6 cellular contexts compared by ENCODE assay signal in the genomic region with DNA sequence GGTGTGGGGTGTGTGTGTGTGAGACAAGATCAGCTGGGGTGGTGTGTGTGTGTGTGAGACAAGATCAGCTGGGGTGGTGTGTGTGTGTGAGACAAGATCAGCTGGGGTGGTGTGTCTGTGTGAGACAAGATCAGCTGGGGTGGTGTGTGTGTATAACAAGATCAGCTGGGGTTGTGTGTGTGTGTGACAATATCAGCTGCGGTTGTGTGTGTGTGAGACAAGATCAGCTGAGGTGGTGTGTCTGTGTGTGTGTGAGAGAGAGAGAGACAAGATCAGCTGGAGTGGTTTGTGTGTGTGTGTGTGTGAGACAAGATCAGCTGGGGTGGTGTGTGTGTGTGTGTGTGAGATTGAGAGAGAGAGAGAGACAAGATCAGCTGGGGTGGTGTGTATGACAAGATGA. TPM values are rescaled to one million over a fixed set of nuclear protein-coding genes. Genes with fewer than 3 reads are reported as not detected.
DNase-seq lines count a peak whose midpoint lies in the region; ATAC-seq, FAIRE-seq and TF ChIP-seq lines count a peak whose summit lies in the region.
"Not testable (repeated sequence)": the region's sequence is repeated elsewhere in the genome, so short reads cannot be mapped to it uniquely, and the experiment has no call there.

No MANE protein-coding gene starts in this region.

- H3K4ac ChIP-seq in H1 (replicated peaks; ENCODE audit: insufficient read length, low read depth, low read length) = not testable (repeated sequence)

- not testable (repeated sequence) for TF ChIP-seq EP300 in H1 (IDR thresholded peaks at IDR 0.05; ENCODE audit: borderline replicate concordance in 1 of 2, low read depth in 2 of 2, low read length in 2 of 2); HepG2 (IDR thresholded peaks at IDR 0.05; ENCODE audit: low read depth in 2 of 2, low read length in 2 of 2); HepG2 (CRISPR knock-in tag; IDR thresholded peaks at IDR 0.05; ENCODE audit: borderline replicate concordance)

- not testable (repeated sequence) for H3K4me3 ChIP-seq in H1 (ENCODE audit: extremely low read depth in 1 of 4, insufficient read depth in 2 of 4, low read depth in 3 of 4, low read length in 4 of 4); HepG2 (replicated peaks in 1 of 3; ENCODE audit: insufficient read depth in 1 of 3, low read depth in 2 of 3, low read length in 3 of 3); neutrophil (ENCODE audit: low read depth in 1 of 2, low read length in 1 of 2); skeletal muscle tissue (ENCODE audit: low read length in 3 of 3)

- not testable (repeated sequence) for H2BK15ac ChIP-seq in H1 (ENCODE audit: low read length)

- H3K14ac ChIP-seq in H1 (ENCODE audit: insufficient read length) = not testable (repeated sequence)

- H3K27me3 ChIP-seq in H1 (replicated peaks in 1 of 4; ENCODE audit: control insufficient read depth in 3 of 4, extremely low read depth in 1 of 4, insufficient read depth in 3 of 4, low read length in 3 of 4); HepG2 (ENCODE audit: control insufficient read depth in 1 of 2, insufficient read depth in 2 of 2, low read length in 2 of 2); neutrophil; skeletal muscle tissue (ENCODE audit: control insufficient read depth in 3 of 3, insufficient read depth in 3 of 3, low read length in 3 of 3): not testable (repeated sequence)

- not testable (repeated sequence) for H4K20me1 ChIP-seq in H1 (replicated peaks in 1 of 2; ENCODE audit: control insufficient read depth in 1 of 2, insufficient read depth in 2 of 2, low read length in 2 of 2); HepG2 (ENCODE audit: insufficient read depth, low read length)

- H2BK5ac ChIP-seq in H1 (ENCODE audit: low read depth, low read length) = not testable (repeated sequence)

- not testable (repeated sequence) for FAIRE-seq in H1 (lab: Jason Lieb, UNC); HepG2 (lab: Jason Lieb, UNC)
- FAIRE-seq in urothelium cell line (lab: Jason Lieb, UNC) = peak; percentile 67

- CTCF ChIA-PET in H1 (lab: Charles Lee; ENCODE audit: partially characterized antibody) = interaction anchor here (0.7 to 2.6 kb wide), 8 partner anchors 9 to 413 kb away, joined by 3 to 11 read pairs (median 5); no protein-coding TSS in a partner anchor
- CTCF ChIA-PET in HepG2 (lab: Yijun Ruan, JAX; ENCODE audit: low intra/inter-chr PET ratio, low total read pairs) = not testable (repeated sequence)

- in situ Hi-C loops in HepG2 (cut with HindIII; ENCODE audit: extremely low pct_ligation_motif_present, low pct_unique_long_range_greater_than_20kb) = not testable (repeated sequence)

- H2AK5ac ChIP-seq in H1 (ENCODE audit: low read depth, low read length) = not testable (repeated sequence)

- not testable (repeated sequence) for H3K18ac ChIP-seq in H1 (ENCODE audit: extremely low read depth, low read length)

- not testable (repeated sequence) for TF ChIP-seq CTCF in H1 (IDR thresholded peaks at IDR 0.05; ENCODE audit: control extremely low read depth in 1 of 3, insufficient read depth in 1 of 3, low read depth in 1 of 3, low read length in 3 of 3); HepG2 (CRISPR knock-in tag; IDR thresholded peaks at IDR 0.05); neutrophil (IDR thresholded peaks at IDR 0.05)

- not testable (repeated sequence) for H4K8ac ChIP-seq in H1 (ENCODE audit: extremely low read depth, insufficient read depth, low read length)

- not testable (repeated sequence) for H3K4me2 ChIP-seq in H1 (ENCODE audit: insufficient read depth in 1 of 2, low read depth in 2 of 2, low read length in 2 of 2); HepG2 (ENCODE audit: low read depth, low read length)

- not testable (repeated sequence) for H2BK120ac ChIP-seq in H1 (replicated peaks; ENCODE audit: low read depth, low read length)

- DNase-seq in CMK (ENCODE audit: low read depth) = peak; percentile 80
- not testable (repeated sequence) for DNase-seq in H1 (ENCODE audit: low read depth in 1 of 2, low spot score in 2 of 2); HepG2 (ENCODE audit: low spot score); urothelium cell line (ENCODE audit: low spot score)

- TF ChIP-seq POLR2A in H1 (IDR thresholded peaks at IDR 0.05; ENCODE audit: control extremely low read depth in 1 of 2, low read depth in 2 of 2, low read length in 2 of 2); HepG2 (IDR thresholded peaks at IDR 0.05; ENCODE audit: insufficient read depth in 1 of 2, low read depth in 2 of 2, low read length in 2 of 2): not testable (repeated sequence)

- POLR2A ChIA-PET in H1 (lab: Charles Lee; ENCODE audit: partially characterized antibody) = interaction anchor here (0.7 to 0.8 kb wide), 2 partner anchors 14 to 63 kb away, joined by 3 read pairs; no protein-coding TSS in a partner anchor
- POLR2A ChIA-PET in HepG2 (lab: Yijun Ruan, JAX) = interaction anchor here (1.1 kb wide), 1 partner anchor 42 kb away, joined by 5 read pairs; a partner anchor contains a TSS

- not testable (repeated sequence) for H2BK20ac ChIP-seq in H1 (ENCODE audit: low read length)

- H3K79me2 ChIP-seq in H1 (ENCODE audit: control insufficient read depth in 1 of 2, insufficient read depth in 2 of 2, low read length in 2 of 2); HepG2 (ENCODE audit: insufficient read depth, low read length): not testable (repeated sequence)

- not testable (repeated sequence) for H4K5ac ChIP-seq in H1 (ENCODE audit: insufficient read length, low read depth, low read length)

- not testable (repeated sequence) for H4K91ac ChIP-seq in H1 (replicated peaks; ENCODE audit: insufficient read length, low read length)

- not testable (repeated sequence) for H3K4me1 ChIP-seq in H1 (replicated peaks in 1 of 4; ENCODE audit: control insufficient read depth in 3 of 4, insufficient read depth in 4 of 4, low read length in 3 of 4); skeletal muscle tissue (ENCODE audit: control insufficient read depth in 3 of 3, insufficient read depth in 3 of 3, low read length in 3 of 3)
- peaks cover 75% of the 10 kb centered on the region for H3K4me1 ChIP-seq in HepG2 (ENCODE audit: insufficient read depth, low read length)
- peaks cover 65 to 69% of the 10 kb centered on the region in 2 experiments for H3K4me1 ChIP-seq in neutrophil (ENCODE audit: control insufficient read depth in 1 of 2, insufficient read depth in 1 of 2, low read depth in 1 of 2, low read length in 1 of 2)

- 86% methylated on average over 1 of the region's 1 CpG; no CpG with 5 or more reads in 1 of the 2 experiments for WGBS in H1 (ENCODE audit: extremely low coverage in 1 of 2, insufficient coverage in 1 of 2, insufficient read length in 1 of 2, insufficient replicate concordance in 2 of 2, low coverage in 1 of 2, low lambda C conversion rate in 2 of 2, missing lambda C conversion rate in 1 of 2), 2 experiments
- WGBS in HepG2 (ENCODE audit: low lambda C conversion rate) = 93% methylated on average over 1 of the region's 1 CpG

- not testable (repeated sequence) for H3K23ac ChIP-seq in H1 (ENCODE audit: insufficient read length)

- H3K9me3 ChIP-seq in H1 (ENCODE audit: insufficient read depth in 2 of 2, low read depth in 1 of 2, low read length in 1 of 2); HepG2 (ENCODE audit: low read length); neutrophil; skeletal muscle tissue (ENCODE audit: control insufficient read depth in 3 of 3, low read length in 3 of 3): not testable (repeated sequence)

- H3K27ac ChIP-seq in H1 (ENCODE audit: low read depth, low read length); HepG2 (ENCODE audit: extremely low read length, insufficient read depth, low read length): not testable (repeated sequence)
- H3K27ac ChIP-seq in neutrophil (peak overlapping the region; percentile 79), skeletal muscle tissue (ENCODE audit: low read depth, low read length) (peak overlapping the region; percentile 34)

- not testable (repeated sequence) for H3K23me2 ChIP-seq in H1 (ENCODE audit: low read depth, low read length)

- H2BK12ac ChIP-seq in H1 (ENCODE audit: low read depth, low read length) = 0 out of 2 replicates have a peak overlapping the region, but pooled peaks have one; percentile 17

- not testable (repeated sequence) for H3K36me3 ChIP-seq in H1 (ENCODE audit: control insufficient read depth in 2 of 4, insufficient read depth in 4 of 4, low read length in 3 of 4); HepG2 (replicated peaks in 1 of 2; ENCODE audit: control insufficient read depth in 1 of 2, insufficient read depth in 2 of 2, low read length in 2 of 2); neutrophil; skeletal muscle tissue (ENCODE audit: control insufficient read depth in 3 of 3, insufficient read depth in 3 of 3, low read length in 3 of 3)

- intact Hi-C loops in HepG2 (cut with micrococcal nuclease; ENCODE audit: unreplicated experiment) = not testable (repeated sequence)

- H3K9ac ChIP-seq in H1 (replicated peaks in 1 of 4; ENCODE audit: extremely low read depth in 1 of 4, low read depth in 3 of 4, low read length in 3 of 4); HepG2 (ENCODE audit: insufficient read depth, low read depth, low read length); skeletal muscle tissue (ENCODE audit: low read depth in 1 of 3, low read length in 3 of 3): not testable (repeated sequence)

- not testable (repeated sequence) for ATAC-seq in HepG2

- TF ChIP-seq RAD21 in H1 (IDR thresholded peaks at IDR 0.05 in 1 of 2, conservative IDR thresholded peaks at IDR 0.05 in 1 of 2; ENCODE audit: low read depth in 2 of 2, low read length in 2 of 2); HepG2 (CRISPR knock-in tag; IDR thresholded peaks at IDR 0.05): not testable (repeated sequence)

- not testable (repeated sequence) for H3K56ac ChIP-seq in H1 (replicated peaks; ENCODE audit: insufficient read length, low read depth, low read length)

- H2AFZ ChIP-seq in H1 (ENCODE audit: low read length); HepG2 (ENCODE audit: low read length): not testable (repeated sequence)

- not testable (repeated sequence) for H3K79me1 ChIP-seq in H1 (ENCODE audit: low read depth, low read length)

- BruUV-seq in HepG2 (replicated peaks; lab: Mats Ljungman, UMichigan) = not testable (repeated sequence)

RNA-seq across cellular contexts. Expression of a gene that starts 41.9 kb away (rescaled TPM):
- total RNA-seq in H1 (2021; fragmentation: NEBNext Ultra II Directional; extraction: Animal tissue kit (Norgen Biotek cat#: 25700)) = 57.8 and 60.0 TPM in 2 replicates
- 4.0 and 7.3 TPM in 2 replicates for polyA plus RNA-seq in H1 (2011; rRNA removed)
- polyA plus RNA-seq in H1 (2011; cell fraction: cytosol; rRNA removed) = 11.4 TPM
- 12.9 TPM for polyA plus RNA-seq in H1 (2011; cell fraction: nucleus; rRNA removed)
- polyA plus RNA-seq in H1 (2012, experiment 1 of 2) = 18.9 to 38.0 TPM (median 21.7 TPM) in 4 replicates
- 1.9 TPM for polyA plus RNA-seq in H1 (2012, experiment 2 of 2)
- polyA plus RNA-seq in H1 (2013, experiment 1 of 2) = 20.0 TPM
- 19.5 TPM for polyA plus RNA-seq in H1 (2013, experiment 2 of 2)
- polyA minus RNA-seq in H1 (2011; rRNA and poly(A)+ RNA removed) = 14.4 and 24.4 TPM in 2 replicates
- 22.1 TPM for polyA minus RNA-seq in H1 (2011; cell fraction: cytosol; rRNA and poly(A)+ RNA removed)
- polyA minus RNA-seq in H1 (2011; cell fraction: nucleus; rRNA and poly(A)+ RNA removed) = 29.5 TPM
- total RNA-seq in HepG2 (2016; rRNA removed; fragmentation: Illumina TruSeq; extraction: Trizol) = 99.0 and 159 TPM in 2 replicates
- 13.8 and 16.6 TPM in 2 replicates for total RNA-seq in HepG2 (2016; cell fraction: cytosol; rRNA removed; fragmentation: Illumina TruSeq; extraction: Trizol; ENCODE audit: low read depth)
- total RNA-seq in HepG2 (2016; cell fraction: insoluble cytoplasmic fraction; rRNA removed; fragmentation: Illumina TruSeq; extraction: Trizol) = 107 and 167 TPM in 2 replicates
- total RNA-seq in HepG2 (2016; cell fraction: membrane; rRNA removed; fragmentation: Illumina TruSeq; extraction: Trizol) = 27.7 and 34.8 TPM in 2 replicates
- total RNA-seq in HepG2 (2016; cell fraction: nucleus; rRNA removed; fragmentation: Illumina TruSeq; extraction: Trizol) = 78.6 and 83.3 TPM in 2 replicates
- polyA plus RNA-seq in HepG2 (2011; rRNA removed) = 33.0 and 39.4 TPM in 2 replicates
- 12.4 and 18.2 TPM in 2 replicates for polyA plus RNA-seq in HepG2 (2011; cell fraction: cytosol; rRNA removed)
- 33.3 and 39.4 TPM in 2 replicates for polyA plus RNA-seq in HepG2 (2011; cell fraction: nucleus; rRNA removed)
- 60.7 and 80.2 TPM in 2 replicates for polyA plus RNA-seq in HepG2 (2012)
- polyA plus RNA-seq in HepG2 (2016; cell fraction: cytosol; fragmentation: Illumina TruSeq; extraction: Trizol; ENCODE audit: low read depth) = 5.1 and 5.9 TPM in 2 replicates
- polyA plus RNA-seq in HepG2 (2016; cell fraction: insoluble cytoplasmic fraction; fragmentation: Illumina TruSeq; extraction: Trizol; ENCODE audit: low read depth) = 103 and 105 TPM in 2 replicates
- polyA plus RNA-seq in HepG2 (2016; cell fraction: membrane; fragmentation: Illumina TruSeq; extraction: Trizol; ENCODE audit: low read depth) = 12.6 and 14.4 TPM in 2 replicates
- polyA plus RNA-seq in HepG2 (2016; cell fraction: nucleus; fragmentation: Illumina TruSeq; extraction: Trizol; ENCODE audit: insufficient read depth, low read depth) = 46.9 and 49.0 TPM in 2 replicates
- polyA minus RNA-seq in HepG2 (2011; rRNA and poly(A)+ RNA removed; ENCODE audit: low replicate concordance) = 9.0 and 17.9 TPM in 2 replicates
- polyA minus RNA-seq in HepG2 (2011; cell fraction: cytosol; rRNA and poly(A)+ RNA removed) = 50.4 and 57.0 TPM in 2 replicates
- polyA minus RNA-seq in HepG2 (2011; cell fraction: nucleus; rRNA and poly(A)+ RNA removed) = 169 and 218 TPM in 2 replicates
- 29.7 TPM for total RNA-seq in skeletal muscle tissue
